Comparison of ENCODE assay signal across 8 cellular contexts in the genomic region with DNA sequence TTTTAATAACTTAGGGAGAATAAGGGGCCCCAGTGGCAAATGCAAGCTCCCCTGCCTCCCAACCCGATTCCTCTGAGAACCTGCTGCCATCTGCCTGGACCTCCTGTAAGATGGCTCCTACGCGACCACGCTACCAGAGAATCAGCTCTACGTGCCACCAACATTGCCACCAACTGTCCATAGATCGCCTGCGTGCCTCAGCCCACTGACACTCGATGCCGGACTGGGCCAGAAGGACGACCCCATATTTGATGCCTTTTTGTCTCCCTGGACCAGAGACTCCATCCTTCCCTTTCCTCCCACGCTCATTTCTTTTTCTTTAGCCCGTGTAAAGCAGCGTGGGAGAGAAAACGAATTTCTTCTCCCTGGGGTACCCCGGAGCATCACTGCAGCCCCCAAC. TPM values are rescaled to one million over a fixed set of nuclear protein-coding genes. Genes with fewer than 3 reads are reported as not detected.
DNase-seq lines count a peak whose midpoint lies in the region; ATAC-seq, FAIRE-seq and TF ChIP-seq lines count a peak whose summit lies in the region.

No MANE protein-coding gene starts in this region.

- peak overlapping the region; percentile 73 for H3K27ac ChIP-seq in keratinocyte (ENCODE audit: control insufficient read depth, insufficient read depth, low read length)

- dilution Hi-C loops in keratinocyte (cut with MboI; ENCODE audit: extremely low pct_ligation_motif_present, low sequenced_read_pairs): no loop called here

- peaks cover 23% of the 10 kb centered on the region for H3K4me1 ChIP-seq in keratinocyte (ENCODE audit: control insufficient read depth, extremely low read depth, insufficient read depth, low read length)

- H3K27me3 ChIP-seq in keratinocyte (ENCODE audit: control insufficient read depth, extremely low read depth, insufficient read depth, low read length): no peaks in the 10 kb centered on the region

- in situ Hi-C loops in astrocyte of the spinal cord (cut with HindIII; ENCODE audit: low sequenced_read_pairs): no loop called here

- peak overlapping the region; percentile 78 for H3K4me3 ChIP-seq in astrocyte of the spinal cord (ENCODE audit: low read depth, low read length)
- peak overlapping the region; percentile 71 to 82 (median 78) for H3K4me3 ChIP-seq in keratinocyte (ENCODE audit: control insufficient read depth in 2 of 3, extremely low read depth in 1 of 3, insufficient read depth in 2 of 3, low read depth in 1 of 3, low read length in 3 of 3)

- peaks cover 41% of the 10 kb centered on the region for H3K79me2 ChIP-seq in keratinocyte (ENCODE audit: control insufficient read depth, insufficient read depth, low read length)

- TF ChIP-seq CTCF in astrocyte of the spinal cord (IDR thresholded peaks at IDR 0.05; ENCODE audit: low read depth, low read length) (no peak), keratinocyte (optimal IDR thresholded peaks at IDR 0.05 in 1 of 3, IDR thresholded peaks at IDR 0.05 in 1 of 3, conservative IDR thresholded peaks at IDR 0.05 in 1 of 3; ENCODE audit: extremely low read depth in 1 of 3, insufficient read depth in 2 of 3, low read length in 3 of 3) (no peak)

- peak overlapping the region; percentile 99 for H3K4me2 ChIP-seq in keratinocyte (ENCODE audit: control insufficient read depth, extremely low read depth, insufficient read depth, low read depth, low read length)

- ATAC-seq in GM18511 (IDR thresholded peaks at IDR 0.05; ENCODE audit: unreplicated experiment) (peak; percentile 18), HG03064 (IDR thresholded peaks at IDR 0.05; ENCODE audit: low read depth, unreplicated experiment) (peak; percentile 9)

- no peak for FAIRE-seq in keratinocyte (lab: Jason Lieb, UNC)

- peak; percentile 30 for DNase-seq in AG20443 (ENCODE audit: low spot score)
- DNase-seq in NCI-H526 treated with DMSO at 0.1 percent for 48 hours (lab: John Stamatoyannopoulos, UW): peak; percentile 33
- DNase-seq in astrocyte of the spinal cord (ENCODE audit: low read depth, low spot score): peak; percentile 32
- no peak for DNase-seq in keratinocyte (ENCODE audit: low read depth, low spot score)
- peak; percentile 9 for DNase-seq in stimulated activated CD4-positive, alpha-beta T cell treated with anti-CD3 and anti-CD28 coated beads, Interleukin-4, amount 100 ng/mL, for 24 hours
- DNase-seq in NCI-H2107 treated with DMSO at 0.1 percent for 48 hours (lab: John Stamatoyannopoulos, UW; ENCODE audit: unreplicated experiment): no peak

- H3K36me3 ChIP-seq in keratinocyte (ENCODE audit: control insufficient read depth in 2 of 2, extremely low read depth in 1 of 2, insufficient read depth in 2 of 2, low read length in 2 of 2): peaks cover 0 to 9% of the 10 kb centered on the region in 2 experiments

- peak overlapping the region; percentile 89 for H3K9ac ChIP-seq in keratinocyte (ENCODE audit: control insufficient read depth, extremely low read depth, insufficient read depth, low read length)

- no peaks in the 10 kb centered on the region for H3K9me1 ChIP-seq in keratinocyte (ENCODE audit: control insufficient read depth, extremely low read depth, insufficient read depth, low read length)

- H2AFZ ChIP-seq in keratinocyte (ENCODE audit: control insufficient read depth, low read length): peak overlapping the region; percentile 98

- no peaks in the 10 kb centered on the region for H3K9me3 ChIP-seq in keratinocyte (ENCODE audit: control insufficient read depth, low read depth, low read length)

- H4K20me1 ChIP-seq in keratinocyte (ENCODE audit: control insufficient read depth, extremely low read depth, insufficient read depth, low read length): no peaks in the 10 kb centered on the region

RNA-seq across cellular contexts. Expression of a gene that starts 0.6 kb away (rescaled TPM):
- polyA plus RNA-seq in keratinocyte: 18.6 to 27.2 TPM (median 20.6 TPM) in 3 replicates
- 5.8 TPM for polyA plus RNA-seq in keratinocyte (2011; ENCODE audit: low read depth)
- polyA plus RNA-seq in keratinocyte (2011; cell fraction: cytosol; rRNA removed): 11.0 and 13.2 TPM in 2 replicates
- 36.8 and 38.9 TPM in 2 replicates for polyA plus RNA-seq in keratinocyte (2011; cell fraction: nucleus; rRNA removed)
- 7.6 and 16.1 TPM in 2 replicates for polyA plus RNA-seq in keratinocyte (2012; ENCODE audit: low replicate concordance)
- 39.5 to 50.3 TPM (median 49.5 TPM) in 3 replicates for polyA minus RNA-seq in keratinocyte
- polyA minus RNA-seq in keratinocyte (2011; cell fraction: cytosol; rRNA and poly(A)+ RNA removed): 30.9 TPM
- polyA minus RNA-seq in keratinocyte (2011; cell fraction: nucleus; rRNA and poly(A)+ RNA removed): 39.6 and 47.2 TPM in 2 replicates

RNA-seq across cellular contexts. Expression of a gene that starts 0.6 kb away (rescaled TPM):
- polyA plus RNA-seq in keratinocyte: 0.18 to 0.67 TPM (median 0.59 TPM) in 3 replicates
- polyA plus RNA-seq in keratinocyte (2011; ENCODE audit: low read depth): not detected
- 0.12 and 0.27 TPM in 2 replicates for polyA plus RNA-seq in keratinocyte (2011; cell fraction: cytosol; rRNA removed)
- 0.36 and 0.48 TPM in 2 replicates for polyA plus RNA-seq in keratinocyte (2011; cell fraction: nucleus; rRNA removed)
- 0.58 TPM in 1 of 2 replicates, not detected in the other for polyA plus RNA-seq in keratinocyte (2012; ENCODE audit: low replicate concordance)
- 0.23 to 0.29 TPM in 2 of 3 replicates, not detected in the other for polyA minus RNA-seq in keratinocyte
- polyA minus RNA-seq in keratinocyte (2011; cell fraction: cytosol; rRNA and poly(A)+ RNA removed): not detected
- not detected in 2 replicates for polyA minus RNA-seq in keratinocyte (2011; cell fraction: nucleus; rRNA and poly(A)+ RNA removed)

Comparison
In these comparisons a context has a peak if more than half of its experiments do, and no peak if none do; other contexts are left out.
1. DNase-seq: peak in AG20443 (single experiment), NCI-H526 treated with DMSO at 0.1 percent for 48 hours (single experiment), astrocyte of the spinal cord (single experiment) and stimulated activated CD4-positive, alpha-beta T cell treated with anti-CD3 and anti-CD28 coated beads, Interleukin-4, amount 100 ng/mL, for 24 hours (single experiment); none in keratinocyte (single experiment) and NCI-H2107 treated with DMSO at 0.1 percent for 48 hours (single experiment).